ENCODE assay signal across 1 cellular context in genomic region chr14:34059925-34060746, GRCh38.
TF ChIP-seq lines count a peak whose summit lies in the region.

No MANE protein-coding gene starts in this region.

TF ChIP-seq in HepG2, 621 proteins besides CTCF, POLR2A, EP300 and RAD21 (continues in another document):
- TF ChIP-seq, protein P1, sequence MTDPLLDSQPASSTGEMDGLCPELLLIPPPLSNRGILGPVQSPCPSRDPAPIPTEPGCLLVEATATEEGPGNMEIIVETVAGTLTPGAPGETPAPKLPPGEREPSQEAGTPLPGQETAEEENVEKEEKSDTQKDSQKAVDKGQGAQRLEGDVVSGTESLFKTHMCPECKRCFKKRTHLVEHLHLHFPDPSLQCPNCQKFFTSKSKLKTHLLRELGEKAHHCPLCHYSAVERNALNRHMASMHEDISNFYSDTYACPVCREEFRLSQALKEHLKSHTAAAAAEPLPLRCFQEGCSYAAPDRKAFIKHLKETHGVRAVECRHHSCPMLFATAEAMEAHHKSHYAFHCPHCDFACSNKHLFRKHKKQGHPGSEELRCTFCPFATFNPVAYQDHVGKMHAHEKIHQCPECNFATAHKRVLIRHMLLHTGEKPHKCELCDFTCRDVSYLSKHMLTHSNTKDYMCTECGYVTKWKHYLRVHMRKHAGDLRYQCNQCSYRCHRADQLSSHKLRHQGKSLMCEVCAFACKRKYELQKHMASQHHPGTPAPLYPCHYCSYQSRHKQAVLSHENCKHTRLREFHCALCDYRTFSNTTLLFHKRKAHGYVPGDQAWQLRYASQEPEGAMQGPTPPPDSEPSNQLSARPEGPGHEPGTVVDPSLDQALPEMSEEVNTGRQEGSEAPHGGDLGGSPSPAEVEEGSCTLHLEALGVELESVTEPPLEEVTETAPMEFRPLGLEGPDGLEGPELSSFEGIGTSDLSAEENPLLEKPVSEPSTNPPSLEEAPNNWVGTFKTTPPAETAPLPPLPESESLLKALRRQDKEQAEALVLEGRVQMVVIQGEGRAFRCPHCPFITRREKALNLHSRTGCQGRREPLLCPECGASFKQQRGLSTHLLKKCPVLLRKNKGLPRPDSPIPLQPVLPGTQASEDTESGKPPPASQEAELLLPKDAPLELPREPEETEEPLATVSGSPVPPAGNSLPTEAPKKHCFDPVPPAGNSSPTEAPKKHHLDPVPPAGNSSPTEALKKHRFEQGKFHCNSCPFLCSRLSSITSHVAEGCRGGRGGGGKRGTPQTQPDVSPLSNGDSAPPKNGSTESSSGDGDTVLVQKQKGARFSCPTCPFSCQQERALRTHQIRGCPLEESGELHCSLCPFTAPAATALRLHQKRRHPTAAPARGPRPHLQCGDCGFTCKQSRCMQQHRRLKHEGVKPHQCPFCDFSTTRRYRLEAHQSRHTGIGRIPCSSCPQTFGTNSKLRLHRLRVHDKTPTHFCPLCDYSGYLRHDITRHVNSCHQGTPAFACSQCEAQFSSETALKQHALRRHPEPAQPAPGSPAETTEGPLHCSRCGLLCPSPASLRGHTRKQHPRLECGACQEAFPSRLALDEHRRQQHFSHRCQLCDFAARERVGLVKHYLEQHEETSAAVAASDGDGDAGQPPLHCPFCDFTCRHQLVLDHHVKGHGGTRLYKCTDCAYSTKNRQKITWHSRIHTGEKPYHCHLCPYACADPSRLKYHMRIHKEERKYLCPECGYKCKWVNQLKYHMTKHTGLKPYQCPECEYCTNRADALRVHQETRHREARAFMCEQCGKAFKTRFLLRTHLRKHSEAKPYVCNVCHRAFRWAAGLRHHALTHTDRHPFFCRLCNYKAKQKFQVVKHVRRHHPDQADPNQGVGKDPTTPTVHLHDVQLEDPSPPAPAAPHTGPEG (CRISPR knock-in tag; IDR thresholded peaks at IDR 0.05): peak; percentile 57; the same call in 1 of the 2 replicates
- peak; percentile 19 for TF ChIP-seq SP5 (CRISPR knock-in tag; IDR thresholded peaks at IDR 0.05; ENCODE audit: borderline replicate concordance, low read depth)
- TF ChIP-seq XBP1 (CRISPR knock-in tag; IDR thresholded peaks at IDR 0.05): no peak
- peak; percentile 85; the same call in 1 of the 2 replicates for TF ChIP-seq ZNF773 (CRISPR knock-in tag; IDR thresholded peaks at IDR 0.05; ENCODE audit: borderline replicate concordance)
- TF ChIP-seq POLR2G (IDR thresholded peaks at IDR 0.05; ENCODE audit: low read depth, low read length): peak; percentile 75
- no peak for TF ChIP-seq NR2F1 (CRISPR knock-in tag; IDR thresholded peaks at IDR 0.05)
- TF ChIP-seq, protein P2, sequence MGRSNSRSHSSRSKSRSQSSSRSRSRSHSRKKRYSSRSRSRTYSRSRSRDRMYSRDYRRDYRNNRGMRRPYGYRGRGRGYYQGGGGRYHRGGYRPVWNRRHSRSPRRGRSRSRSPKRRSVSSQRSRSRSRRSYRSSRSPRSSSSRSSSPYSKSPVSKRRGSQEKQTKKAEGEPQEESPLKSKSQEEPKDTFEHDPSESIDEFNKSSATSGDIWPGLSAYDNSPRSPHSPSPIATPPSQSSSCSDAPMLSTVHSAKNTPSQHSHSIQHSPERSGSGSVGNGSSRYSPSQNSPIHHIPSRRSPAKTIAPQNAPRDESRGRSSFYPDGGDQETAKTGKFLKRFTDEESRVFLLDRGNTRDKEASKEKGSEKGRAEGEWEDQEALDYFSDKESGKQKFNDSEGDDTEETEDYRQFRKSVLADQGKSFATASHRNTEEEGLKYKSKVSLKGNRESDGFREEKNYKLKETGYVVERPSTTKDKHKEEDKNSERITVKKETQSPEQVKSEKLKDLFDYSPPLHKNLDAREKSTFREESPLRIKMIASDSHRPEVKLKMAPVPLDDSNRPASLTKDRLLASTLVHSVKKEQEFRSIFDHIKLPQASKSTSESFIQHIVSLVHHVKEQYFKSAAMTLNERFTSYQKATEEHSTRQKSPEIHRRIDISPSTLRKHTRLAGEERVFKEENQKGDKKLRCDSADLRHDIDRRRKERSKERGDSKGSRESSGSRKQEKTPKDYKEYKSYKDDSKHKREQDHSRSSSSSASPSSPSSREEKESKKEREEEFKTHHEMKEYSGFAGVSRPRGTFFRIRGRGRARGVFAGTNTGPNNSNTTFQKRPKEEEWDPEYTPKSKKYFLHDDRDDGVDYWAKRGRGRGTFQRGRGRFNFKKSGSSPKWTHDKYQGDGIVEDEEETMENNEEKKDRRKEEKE (IDR thresholded peaks at IDR 0.05): no peak
- TF ChIP-seq MNT (IDR thresholded peaks at IDR 0.05): 0 out of 2 replicates have a peak, but pooled peaks have one; percentile 8
- 0 out of 2 replicates have a peak, but pooled peaks have one; percentile 52 for TF ChIP-seq MED13 (CRISPR knock-in tag; IDR thresholded peaks at IDR 0.05)
- no peak for TF ChIP-seq ZNF136 (CRISPR knock-in tag; IDR thresholded peaks at IDR 0.05; ENCODE audit: low read depth)
- TF ChIP-seq ELF4 (CRISPR knock-in tag; IDR thresholded peaks at IDR 0.05; ENCODE audit: borderline replicate concordance): no peak; the same call in 1 of the 2 replicates
- TF ChIP-seq PAF1 (CRISPR knock-in tag; IDR thresholded peaks at IDR 0.05): no peak
- TF ChIP-seq SMARCC2 (IDR thresholded peaks at IDR 0.05): no peak; the same call in 1 of the 2 replicates
- peak; percentile 77; the same call in 1 of the 2 replicates for TF ChIP-seq ZNF589 (CRISPR knock-in tag; conservative IDR thresholded peaks at IDR 0.05)
- TF ChIP-seq ZSCAN22 (CRISPR knock-in tag; IDR thresholded peaks at IDR 0.05): no peak
- no peak for TF ChIP-seq HHEX (CRISPR knock-in tag; IDR thresholded peaks at IDR 0.05)
- no peak for TF ChIP-seq ZNF546 (CRISPR knock-in tag; conservative IDR thresholded peaks at IDR 0.05)
- TF ChIP-seq ZNF549 (CRISPR knock-in tag; IDR thresholded peaks at IDR 0.05): no peak
- TF ChIP-seq SP4 (CRISPR knock-in tag; IDR thresholded peaks at IDR 0.05): peak; percentile 82
- TF ChIP-seq ZNF615 (CRISPR knock-in tag; IDR thresholded peaks at IDR 0.05; ENCODE audit: borderline replicate concordance): no peak
- peak; percentile 73 for TF ChIP-seq PRPF4 (IDR thresholded peaks at IDR 0.05; ENCODE audit: low read depth, low read length, poor library complexity, severe bottlenecking)
- TF ChIP-seq ZNF7 (CRISPR knock-in tag; IDR thresholded peaks at IDR 0.05): 0 out of 2 replicates have a peak, but pooled peaks have one; percentile 45
- no peak for TF ChIP-seq ZBTB34 (CRISPR knock-in tag; IDR thresholded peaks at IDR 0.05)
- TF ChIP-seq, protein P3, sequence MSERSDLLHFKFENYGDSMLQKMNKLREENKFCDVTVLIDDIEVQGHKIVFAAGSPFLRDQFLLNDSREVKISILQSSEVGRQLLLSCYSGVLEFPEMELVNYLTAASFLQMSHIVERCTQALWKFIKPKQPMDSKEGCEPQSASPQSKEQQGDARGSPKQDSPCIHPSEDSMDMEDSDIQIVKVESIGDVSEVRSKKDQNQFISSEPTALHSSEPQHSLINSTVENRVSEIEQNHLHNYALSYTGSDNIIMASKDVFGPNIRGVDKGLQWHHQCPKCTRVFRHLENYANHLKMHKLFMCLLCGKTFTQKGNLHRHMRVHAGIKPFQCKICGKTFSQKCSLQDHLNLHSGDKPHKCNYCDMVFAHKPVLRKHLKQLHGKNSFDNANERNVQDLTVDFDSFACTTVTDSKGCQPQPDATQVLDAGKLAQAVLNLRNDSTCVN (CRISPR knock-in tag; IDR thresholded peaks at IDR 0.05; ENCODE audit: borderline replicate concordance): 0 out of 2 replicates have a peak, but pooled peaks have one; percentile 17
- TF ChIP-seq ZMYM2 (CRISPR knock-in tag; IDR thresholded peaks at IDR 0.05): no peak
- peak; percentile 13; the same call in 1 of the 2 replicates for TF ChIP-seq FOXO1 (CRISPR knock-in tag; IDR thresholded peaks at IDR 0.05)
- TF ChIP-seq, protein P4, sequence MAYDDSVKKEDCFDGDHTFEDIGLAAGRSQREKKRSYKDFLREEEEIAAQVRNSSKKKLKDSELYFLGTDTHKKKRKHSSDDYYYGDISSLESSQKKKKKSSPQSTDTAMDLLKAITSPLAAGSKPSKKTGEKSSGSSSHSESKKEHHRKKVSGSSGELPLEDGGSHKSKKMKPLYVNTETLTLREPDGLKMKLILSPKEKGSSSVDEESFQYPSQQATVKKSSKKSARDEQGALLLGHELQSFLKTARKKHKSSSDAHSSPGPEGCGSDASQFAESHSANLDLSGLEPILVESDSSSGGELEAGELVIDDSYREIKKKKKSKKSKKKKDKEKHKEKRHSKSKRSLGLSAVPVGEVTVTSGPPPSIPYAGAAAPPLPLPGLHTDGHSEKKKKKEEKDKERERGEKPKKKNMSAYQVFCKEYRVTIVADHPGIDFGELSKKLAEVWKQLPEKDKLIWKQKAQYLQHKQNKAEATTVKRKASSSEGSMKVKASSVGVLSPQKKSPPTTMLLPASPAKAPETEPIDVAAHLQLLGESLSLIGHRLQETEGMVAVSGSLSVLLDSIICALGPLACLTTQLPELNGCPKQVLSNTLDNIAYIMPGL (CRISPR knock-in tag; IDR thresholded peaks at IDR 0.05; ENCODE audit: borderline replicate concordance in 1 of 2, low read depth in 1 of 2): peak in 1 of 2 experiments; percentile 69; a peak in 2 of 4 replicates
- peak; percentile 24 for TF ChIP-seq ARHGAP35 (CRISPR knock-in tag; IDR thresholded peaks at IDR 0.05; ENCODE audit: borderline replicate concordance)
- peak; percentile 70; the same call in 1 of the 2 replicates for TF ChIP-seq ZBTB7A (CRISPR knock-in tag; IDR thresholded peaks at IDR 0.05)
- peak; percentile 42; the same call in 1 of the 2 replicates for TF ChIP-seq ZNF788 (CRISPR knock-in tag; IDR thresholded peaks at IDR 0.05; ENCODE audit: borderline replicate concordance)
- TF ChIP-seq EHMT2 (IDR thresholded peaks at IDR 0.05; ENCODE audit: borderline replicate concordance, low read depth, low read length): no peak
- TF ChIP-seq CBX5 (CRISPR knock-in tag; IDR thresholded peaks at IDR 0.05; ENCODE audit: borderline replicate concordance): no peak
- no peak for TF ChIP-seq ZNF558 (CRISPR knock-in tag; IDR thresholded peaks at IDR 0.05; ENCODE audit: borderline replicate concordance)
- TF ChIP-seq, protein P5, sequence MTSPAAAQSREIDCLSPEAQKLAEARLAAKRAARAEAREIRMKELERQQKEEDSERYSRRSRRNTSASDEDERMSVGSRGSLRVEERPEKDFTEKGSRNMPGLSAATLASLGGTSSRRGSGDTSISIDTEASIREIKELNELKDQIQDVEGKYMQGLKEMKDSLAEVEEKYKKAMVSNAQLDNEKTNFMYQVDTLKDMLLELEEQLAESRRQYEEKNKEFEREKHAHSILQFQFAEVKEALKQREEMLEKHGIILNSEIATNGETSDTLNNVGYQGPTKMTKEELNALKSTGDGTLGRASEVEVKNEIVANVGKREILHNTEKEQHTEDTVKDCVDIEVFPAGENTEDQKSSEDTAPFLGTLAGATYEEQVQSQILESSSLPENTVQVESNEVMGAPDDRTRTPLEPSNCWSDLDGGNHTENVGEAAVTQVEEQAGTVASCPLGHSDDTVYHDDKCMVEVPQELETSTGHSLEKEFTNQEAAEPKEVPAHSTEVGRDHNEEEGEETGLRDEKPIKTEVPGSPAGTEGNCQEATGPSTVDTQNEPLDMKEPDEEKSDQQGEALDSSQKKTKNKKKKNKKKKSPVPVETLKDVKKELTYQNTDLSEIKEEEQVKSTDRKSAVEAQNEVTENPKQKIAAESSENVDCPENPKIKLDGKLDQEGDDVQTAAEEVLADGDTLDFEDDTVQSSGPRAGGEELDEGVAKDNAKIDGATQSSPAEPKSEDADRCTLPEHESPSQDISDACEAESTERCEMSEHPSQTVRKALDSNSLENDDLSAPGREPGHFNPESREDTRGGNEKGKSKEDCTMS (CRISPR knock-in tag; conservative IDR thresholded peaks at IDR 0.05): no peak
- peak; percentile 34; the same call in 1 of the 2 replicates for TF ChIP-seq SOX5 (CRISPR knock-in tag; IDR thresholded peaks at IDR 0.05; ENCODE audit: borderline replicate concordance)
- TF ChIP-seq CEBPG (CRISPR knock-in tag; IDR thresholded peaks at IDR 0.05): no peak
- peak; percentile 98 for TF ChIP-seq ZBTB38 (CRISPR knock-in tag; IDR thresholded peaks at IDR 0.05)
- TF ChIP-seq ZFP62 (CRISPR knock-in tag; IDR thresholded peaks at IDR 0.05): no peak
- TF ChIP-seq CBX1 (IDR thresholded peaks at IDR 0.05; ENCODE audit: low read depth): no peak
- TF ChIP-seq, protein P6, sequence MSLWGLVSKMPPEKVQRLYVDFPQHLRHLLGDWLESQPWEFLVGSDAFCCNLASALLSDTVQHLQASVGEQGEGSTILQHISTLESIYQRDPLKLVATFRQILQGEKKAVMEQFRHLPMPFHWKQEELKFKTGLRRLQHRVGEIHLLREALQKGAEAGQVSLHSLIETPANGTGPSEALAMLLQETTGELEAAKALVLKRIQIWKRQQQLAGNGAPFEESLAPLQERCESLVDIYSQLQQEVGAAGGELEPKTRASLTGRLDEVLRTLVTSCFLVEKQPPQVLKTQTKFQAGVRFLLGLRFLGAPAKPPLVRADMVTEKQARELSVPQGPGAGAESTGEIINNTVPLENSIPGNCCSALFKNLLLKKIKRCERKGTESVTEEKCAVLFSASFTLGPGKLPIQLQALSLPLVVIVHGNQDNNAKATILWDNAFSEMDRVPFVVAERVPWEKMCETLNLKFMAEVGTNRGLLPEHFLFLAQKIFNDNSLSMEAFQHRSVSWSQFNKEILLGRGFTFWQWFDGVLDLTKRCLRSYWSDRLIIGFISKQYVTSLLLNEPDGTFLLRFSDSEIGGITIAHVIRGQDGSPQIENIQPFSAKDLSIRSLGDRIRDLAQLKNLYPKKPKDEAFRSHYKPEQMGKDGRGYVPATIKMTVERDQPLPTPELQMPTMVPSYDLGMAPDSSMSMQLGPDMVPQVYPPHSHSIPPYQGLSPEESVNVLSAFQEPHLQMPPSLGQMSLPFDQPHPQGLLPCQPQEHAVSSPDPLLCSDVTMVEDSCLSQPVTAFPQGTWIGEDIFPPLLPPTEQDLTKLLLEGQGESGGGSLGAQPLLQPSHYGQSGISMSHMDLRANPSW (CRISPR knock-in tag; IDR thresholded peaks at IDR 0.05; ENCODE audit: borderline replicate concordance): no peak
- no peak; the same call in 1 of the 2 replicates for TF ChIP-seq ZNF782 (CRISPR knock-in tag; IDR thresholded peaks at IDR 0.05; ENCODE audit: borderline replicate concordance)
- TF ChIP-seq NCOA2 (CRISPR knock-in tag; IDR thresholded peaks at IDR 0.05): peak; percentile 16; the same call in 1 of the 2 replicates
